13 cellular contexts compared by ENCODE assay signal in the genomic region with DNA sequence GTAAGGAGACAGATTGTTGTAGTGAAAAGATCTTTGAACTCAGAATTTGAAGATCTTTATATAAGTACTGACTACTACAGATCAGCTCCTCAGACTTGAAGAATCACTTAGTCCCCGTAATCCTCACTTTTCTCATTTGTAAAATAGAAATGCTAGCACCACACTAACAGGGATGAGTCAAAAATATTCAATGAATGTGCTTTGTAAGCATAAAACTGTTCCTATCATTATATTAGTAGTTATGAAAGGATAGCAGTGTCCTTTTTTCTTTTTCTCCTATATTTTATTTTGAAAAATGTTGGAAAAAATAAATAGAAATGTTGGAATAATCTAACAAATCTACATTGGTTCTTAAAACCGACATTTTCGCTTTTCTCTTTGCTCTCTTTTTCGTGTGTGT.
"Had no signal": no experiment of that assay in that cellular context is flagged by ENCODE, and none has a peak within 500 bp of the region (broad histone marks: within the 10 kb centered on the region; RNA-seq: fewer than 3 reads in every experiment).

No MANE protein-coding gene starts in this region.

- H3K4me3 Mint-ChIP-seq: dendritic cell treated with granulocyte-macrophage colony-stimulating factor and Interleukin-4, amounts not matched to agents 40 ng/mL and 50 ng/mL, for 4 days had no signal

- DNase-seq: activated CD4-positive, alpha-beta T cell treated with anti-CD3 and anti-CD28 coated beads, Interleukin-2, amount 50 U/mL, for 1 hour; aorta; effector memory CD4-positive, alpha-beta T cell; foreskin melanocyte; heart right ventricle; stimulated activated CD4-positive, alpha-beta T cell treated with anti-CD3 and anti-CD28 coated beads, Interleukin-12 subunit alpha, Interleukin-12 subunit beta, amount 100 ng/mL, for 4 hours; stimulated activated CD4-positive, alpha-beta T cell treated with anti-CD3 and anti-CD28 coated beads, Interleukin-2, amount 100 ng/mL, for 24 hours; thyroid gland had no signal

- H3K27ac Mint-ChIP-seq: dendritic cell treated with granulocyte-macrophage colony-stimulating factor and Interleukin-4, amounts not matched to agents 40 ng/mL and 50 ng/mL, for 4 days had no signal

- FAIRE-seq: urothelium cell line had no signal

- H3K9me3 ChIP-seq: heart right ventricle, neutrophil, thyroid gland had no signal

- H3K27me3 ChIP-seq: heart right ventricle, neutrophil, thyroid gland had no signal

- H3K27me3 Mint-ChIP-seq: dendritic cell treated with granulocyte-macrophage colony-stimulating factor and Interleukin-4, amounts not matched to agents 40 ng/mL and 50 ng/mL, for 4 days had no signal

- ATAC-seq: heart right ventricle had no signal

- H3K27ac ChIP-seq: epithelial cell of prostate, heart right ventricle, neutrophil, parathyroid adenoma, thyroid gland had no signal

- H3K9me3 Mint-ChIP-seq: dendritic cell treated with granulocyte-macrophage colony-stimulating factor and Interleukin-4, amounts not matched to agents 40 ng/mL and 50 ng/mL, for 4 days had no signal
